ENCODE assay signal across 1 cellular context in genomic region chr7:100429637-100430449, GRCh38.
TF ChIP-seq lines count a peak whose summit lies in the region.

MEPCE (plus strand) TSS chr7:100429831; CDS start chr7:100430019, 188 bp downstream.

TF ChIP-seq in WTC11, 78 proteins besides CTCF, POLR2A, EP300 and RAD21 (continued from another document):
- TF ChIP-seq, protein P1, sequence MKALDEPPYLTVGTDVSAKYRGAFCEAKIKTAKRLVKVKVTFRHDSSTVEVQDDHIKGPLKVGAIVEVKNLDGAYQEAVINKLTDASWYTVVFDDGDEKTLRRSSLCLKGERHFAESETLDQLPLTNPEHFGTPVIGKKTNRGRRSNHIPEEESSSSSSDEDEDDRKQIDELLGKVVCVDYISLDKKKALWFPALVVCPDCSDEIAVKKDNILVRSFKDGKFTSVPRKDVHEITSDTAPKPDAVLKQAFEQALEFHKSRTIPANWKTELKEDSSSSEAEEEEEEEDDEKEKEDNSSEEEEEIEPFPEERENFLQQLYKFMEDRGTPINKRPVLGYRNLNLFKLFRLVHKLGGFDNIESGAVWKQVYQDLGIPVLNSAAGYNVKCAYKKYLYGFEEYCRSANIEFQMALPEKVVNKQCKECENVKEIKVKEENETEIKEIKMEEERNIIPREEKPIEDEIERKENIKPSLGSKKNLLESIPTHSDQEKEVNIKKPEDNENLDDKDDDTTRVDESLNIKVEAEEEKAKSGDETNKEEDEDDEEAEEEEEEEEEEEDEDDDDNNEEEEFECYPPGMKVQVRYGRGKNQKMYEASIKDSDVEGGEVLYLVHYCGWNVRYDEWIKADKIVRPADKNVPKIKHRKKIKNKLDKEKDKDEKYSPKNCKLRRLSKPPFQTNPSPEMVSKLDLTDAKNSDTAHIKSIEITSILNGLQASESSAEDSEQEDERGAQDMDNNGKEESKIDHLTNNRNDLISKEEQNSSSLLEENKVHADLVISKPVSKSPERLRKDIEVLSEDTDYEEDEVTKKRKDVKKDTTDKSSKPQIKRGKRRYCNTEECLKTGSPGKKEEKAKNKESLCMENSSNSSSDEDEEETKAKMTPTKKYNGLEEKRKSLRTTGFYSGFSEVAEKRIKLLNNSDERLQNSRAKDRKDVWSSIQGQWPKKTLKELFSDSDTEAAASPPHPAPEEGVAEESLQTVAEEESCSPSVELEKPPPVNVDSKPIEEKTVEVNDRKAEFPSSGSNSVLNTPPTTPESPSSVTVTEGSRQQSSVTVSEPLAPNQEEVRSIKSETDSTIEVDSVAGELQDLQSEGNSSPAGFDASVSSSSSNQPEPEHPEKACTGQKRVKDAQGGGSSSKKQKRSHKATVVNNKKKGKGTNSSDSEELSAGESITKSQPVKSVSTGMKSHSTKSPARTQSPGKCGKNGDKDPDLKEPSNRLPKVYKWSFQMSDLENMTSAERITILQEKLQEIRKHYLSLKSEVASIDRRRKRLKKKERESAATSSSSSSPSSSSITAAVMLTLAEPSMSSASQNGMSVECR (CRISPR knock-in tag; IDR thresholded peaks at IDR 0.05; ENCODE audit: borderline replicate concordance) = 0 out of 2 replicates have a peak, but pooled peaks have one; percentile 29
- TF ChIP-seq KAT7 (CRISPR knock-in tag; IDR thresholded peaks at IDR 0.05; ENCODE audit: borderline replicate concordance) (0 out of 2 replicates have a peak, but pooled peaks have one; percentile 46), RORB (CRISPR knock-in tag; IDR thresholded peaks at IDR 0.05) (peak; percentile 31; the same call in 1 of the 2 replicates), ZNF423 (CRISPR knock-in tag; IDR thresholded peaks at IDR 0.05) (peak; percentile 54; the same call in 1 of the 2 replicates)
- TF ChIP-seq, protein P2, sequence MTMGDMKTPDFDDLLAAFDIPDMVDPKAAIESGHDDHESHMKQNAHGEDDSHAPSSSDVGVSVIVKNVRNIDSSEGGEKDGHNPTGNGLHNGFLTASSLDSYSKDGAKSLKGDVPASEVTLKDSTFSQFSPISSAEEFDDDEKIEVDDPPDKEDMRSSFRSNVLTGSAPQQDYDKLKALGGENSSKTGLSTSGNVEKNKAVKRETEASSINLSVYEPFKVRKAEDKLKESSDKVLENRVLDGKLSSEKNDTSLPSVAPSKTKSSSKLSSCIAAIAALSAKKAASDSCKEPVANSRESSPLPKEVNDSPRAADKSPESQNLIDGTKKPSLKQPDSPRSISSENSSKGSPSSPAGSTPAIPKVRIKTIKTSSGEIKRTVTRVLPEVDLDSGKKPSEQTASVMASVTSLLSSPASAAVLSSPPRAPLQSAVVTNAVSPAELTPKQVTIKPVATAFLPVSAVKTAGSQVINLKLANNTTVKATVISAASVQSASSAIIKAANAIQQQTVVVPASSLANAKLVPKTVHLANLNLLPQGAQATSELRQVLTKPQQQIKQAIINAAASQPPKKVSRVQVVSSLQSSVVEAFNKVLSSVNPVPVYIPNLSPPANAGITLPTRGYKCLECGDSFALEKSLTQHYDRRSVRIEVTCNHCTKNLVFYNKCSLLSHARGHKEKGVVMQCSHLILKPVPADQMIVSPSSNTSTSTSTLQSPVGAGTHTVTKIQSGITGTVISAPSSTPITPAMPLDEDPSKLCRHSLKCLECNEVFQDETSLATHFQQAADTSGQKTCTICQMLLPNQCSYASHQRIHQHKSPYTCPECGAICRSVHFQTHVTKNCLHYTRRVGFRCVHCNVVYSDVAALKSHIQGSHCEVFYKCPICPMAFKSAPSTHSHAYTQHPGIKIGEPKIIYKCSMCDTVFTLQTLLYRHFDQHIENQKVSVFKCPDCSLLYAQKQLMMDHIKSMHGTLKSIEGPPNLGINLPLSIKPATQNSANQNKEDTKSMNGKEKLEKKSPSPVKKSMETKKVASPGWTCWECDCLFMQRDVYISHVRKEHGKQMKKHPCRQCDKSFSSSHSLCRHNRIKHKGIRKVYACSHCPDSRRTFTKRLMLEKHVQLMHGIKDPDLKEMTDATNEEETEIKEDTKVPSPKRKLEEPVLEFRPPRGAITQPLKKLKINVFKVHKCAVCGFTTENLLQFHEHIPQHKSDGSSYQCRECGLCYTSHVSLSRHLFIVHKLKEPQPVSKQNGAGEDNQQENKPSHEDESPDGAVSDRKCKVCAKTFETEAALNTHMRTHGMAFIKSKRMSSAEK (CRISPR knock-in tag; IDR thresholded peaks at IDR 0.05; ENCODE audit: borderline replicate concordance) = 0 out of 2 replicates have a peak, but pooled peaks have one; percentile 27
- TF ChIP-seq, protein P3, sequence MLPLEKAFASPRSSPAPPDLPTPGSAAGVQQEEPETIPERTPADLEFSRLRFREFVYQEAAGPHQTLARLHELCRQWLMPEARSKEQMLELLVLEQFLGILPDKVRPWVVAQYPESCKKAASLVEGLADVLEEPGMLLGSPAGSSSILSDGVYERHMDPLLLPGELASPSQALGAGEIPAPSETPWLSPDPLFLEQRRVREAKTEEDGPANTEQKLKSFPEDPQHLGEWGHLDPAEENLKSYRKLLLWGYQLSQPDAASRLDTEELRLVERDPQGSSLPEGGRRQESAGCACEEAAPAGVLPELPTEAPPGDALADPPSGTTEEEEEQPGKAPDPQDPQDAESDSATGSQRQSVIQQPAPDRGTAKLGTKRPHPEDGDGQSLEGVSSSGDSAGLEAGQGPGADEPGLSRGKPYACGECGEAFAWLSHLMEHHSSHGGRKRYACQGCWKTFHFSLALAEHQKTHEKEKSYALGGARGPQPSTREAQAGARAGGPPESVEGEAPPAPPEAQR (CRISPR knock-in tag; IDR thresholded peaks at IDR 0.05) = no peak
